Comparison of ENCODE assay signal across 27 cellular contexts in genomic region chr3:7292362-7292761, GRCh38.
"Had no signal": no experiment of that assay in that cellular context is flagged by ENCODE, and none has a peak within 500 bp of the region (broad histone marks: within the 10 kb centered on the region; RNA-seq: fewer than 3 reads in every experiment).

No MANE protein-coding gene starts in this region.

- H3K4me1 Mint-ChIP-seq: naive B cell; nephron progenitor cell; neural crest cell; stimulated activated effector memory CD8-positive, alpha-beta T cell treated with anti-CD3 and anti-CD28 coated beads, Interleukin-12 subunit alpha, Interleukin-12 subunit beta, amount 100 ng/mL, for 72 hours; stimulated activated naive B cell treated with anti-CD40 and anti-IgM and Interleukin-4, amounts not matched to agents 10 μg/mL and 1 μg/mL and 100 μg/mL, for 72 hours had no signal

- H3K27ac ChIP-seq: neutrophil, pancreas, prostate gland, skin epidermis, spleen, stomach, thoracic aorta, thyroid gland, tibial nerve, upper lobe of left lung, vagina had no signal

- H3K4me3 ChIP-seq: pancreas, prostate gland, skin epidermis, smooth muscle cell, spleen, stomach, thoracic aorta, thyroid gland, tibial nerve, upper lobe of left lung, vagina had no signal

- H3K27me3 Mint-ChIP-seq: naive B cell; naive thymus-derived CD8-positive, alpha-beta T cell; stimulated activated naive B cell treated with anti-CD40 and anti-IgM and Interleukin-4, amounts not matched to agents 10 μg/mL and 1 μg/mL and 100 μg/mL, for 72 hours; stimulated activated naive CD8-positive, alpha-beta T cell treated with anti-CD3 and anti-CD28 coated beads, Interleukin-15, Interleukin-2, amounts not matched to agents 100 ng/mL and 50 ng/mL, for 24 hours had no signal

- H3K27me3 ChIP-seq: neutrophil, pancreas, spleen, stomach, thyroid gland, tibial nerve, upper lobe of left lung, vagina had no signal

- H3K4me1 ChIP-seq: pancreas, prostate gland, thyroid gland, tibial nerve, vagina had no signal

- H3K36me3 Mint-ChIP-seq: naive B cell; naive thymus-derived CD8-positive, alpha-beta T cell; stimulated activated effector memory CD8-positive, alpha-beta T cell treated with anti-CD3 and anti-CD28 coated beads, Interleukin-12 subunit alpha, Interleukin-12 subunit beta, amount 100 ng/mL, for 72 hours; stimulated activated naive B cell treated with anti-CD40 and anti-IgM and Interleukin-4, amounts not matched to agents 10 μg/mL and 1 μg/mL and 100 μg/mL, for 72 hours had no signal

- DNase-seq: naive B cell; naive thymus-derived CD8-positive, alpha-beta T cell; nephron progenitor cell; nucleus accumbens; pancreas; spleen; stimulated activated CD4-positive, alpha-beta T cell treated with anti-CD3 and anti-CD28 coated beads, Interleukin-15, amount 100 ng/mL, for 24 hours; stimulated activated CD4-positive, alpha-beta T cell treated with anti-CD3 and anti-CD28 coated beads, Interleukin-2, amount 100 ng/mL, for 24 hours; stimulated activated CD4-positive, alpha-beta T cell treated with anti-CD3 and anti-CD28 coated beads, Interleukin-2, amount 100 ng/mL, for 48 hours; stimulated activated CD4-positive, alpha-beta T cell treated with anti-CD3 and anti-CD28 coated beads, Interleukin-4, amount 100 ng/mL, for 24 hours; stimulated activated naive B cell treated with anti-CD40 and anti-IgM and Interleukin-4, amounts not matched to agents 10 μg/mL and 1 μg/mL and 100 μg/mL, for 72 hours; stimulated activated naive CD4-positive, alpha-beta T cell treated with Interleukin-2 at 50 U/mL for 16 hours; stomach; thyroid gland; trophoblast cell; upper lobe of left lung had no signal

- H3K27ac Mint-ChIP-seq: naive B cell; naive thymus-derived CD8-positive, alpha-beta T cell; nephron progenitor cell; stimulated activated effector memory CD8-positive, alpha-beta T cell treated with anti-CD3 and anti-CD28 coated beads, Interleukin-12 subunit alpha, Interleukin-12 subunit beta, amount 100 ng/mL, for 72 hours; stimulated activated naive B cell treated with anti-CD40 and anti-IgM and Interleukin-4, amounts not matched to agents 10 μg/mL and 1 μg/mL and 100 μg/mL, for 72 hours; stimulated activated naive CD8-positive, alpha-beta T cell treated with anti-CD3 and anti-CD28 coated beads, Interleukin-15, Interleukin-2, amounts not matched to agents 100 ng/mL and 50 ng/mL, for 24 hours had no signal

- H3K9me3 Mint-ChIP-seq: nephron progenitor cell, neural crest cell had no signal

- H3K4me3 Mint-ChIP-seq: naive B cell; naive thymus-derived CD8-positive, alpha-beta T cell; nephron progenitor cell; neural crest cell; stimulated activated effector memory CD8-positive, alpha-beta T cell treated with anti-CD3 and anti-CD28 coated beads, Interleukin-12 subunit alpha, Interleukin-12 subunit beta, amount 100 ng/mL, for 72 hours; stimulated activated naive B cell treated with anti-CD40 and anti-IgM and Interleukin-4, amounts not matched to agents 10 μg/mL and 1 μg/mL and 100 μg/mL, for 72 hours; stimulated activated naive CD8-positive, alpha-beta T cell treated with anti-CD3 and anti-CD28 coated beads, Interleukin-15, Interleukin-2, amounts not matched to agents 100 ng/mL and 50 ng/mL, for 24 hours had no signal

- H3K9me3 ChIP-seq: neutrophil, pancreas, prostate gland, stomach, thoracic aorta, thyroid gland, tibial nerve, upper lobe of left lung, vagina had no signal

- H3K36me3 ChIP-seq: neutrophil, pancreas, prostate gland, spleen, stomach, thoracic aorta, thyroid gland, tibial nerve, upper lobe of left lung, vagina had no signal

- ATAC-seq: naive thymus-derived CD8-positive, alpha-beta T cell; pancreas; sciatic nerve; stimulated activated effector memory CD8-positive, alpha-beta T cell treated with anti-CD3 and anti-CD28 coated beads, Interleukin-12 subunit alpha, Interleukin-12 subunit beta, amount 100 ng/mL, for 72 hours; stimulated activated naive B cell treated with anti-CD40 and anti-IgM and Interleukin-4, amounts not matched to agents 10 μg/mL and 1 μg/mL and 100 μg/mL, for 72 hours had no signal
